In the genomic region with DNA sequence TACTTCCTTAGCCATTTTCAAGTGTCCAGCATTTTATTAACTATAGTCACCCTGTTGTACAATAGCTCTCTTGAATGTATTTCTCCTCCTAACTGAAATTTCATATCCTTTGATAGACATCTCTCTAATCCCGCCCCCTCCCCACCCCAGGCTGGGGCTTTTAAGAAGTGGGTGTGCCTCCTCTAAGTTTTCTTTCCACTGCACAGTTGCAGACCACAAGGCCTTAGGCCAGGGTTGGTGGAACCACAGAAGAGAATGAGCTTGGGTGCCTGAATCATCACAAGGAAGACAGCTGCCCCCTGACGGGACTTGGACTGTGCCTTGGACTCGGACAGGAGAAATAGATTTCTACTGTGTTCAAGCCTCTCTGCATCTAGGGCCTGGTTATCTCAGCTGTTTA, we compare ENCODE assay signal across 16 cellular contexts.
A peak's percentile ranks its signal among the peaks of the same experiment; 100 is the strongest.
DNase-seq lines count a peak whose midpoint lies in the region; ATAC-seq and TF ChIP-seq lines count a peak whose summit lies in the region.
"Had no signal": no experiment of that assay in that cellular context is flagged by ENCODE, and none has a peak within 500 bp of the region (broad histone marks: within the 10 kb centered on the region; RNA-seq: fewer than 3 reads in every experiment).

No MANE protein-coding gene starts in this region.

- peaks cover 9% of the 10 kb centered on the region for H3K27me3 Mint-ChIP-seq in activated CD8-positive, alpha-beta T cell treated with anti-CD3 and anti-CD28 coated beads, Interleukin-2, amount 10 ng/mL, durations not matched to agents 7 days and 5 days (ENCODE audit: low read depth)

- peaks cover 19% of the 10 kb centered on the region for H3K4me1 Mint-ChIP-seq in activated CD8-positive, alpha-beta T cell treated with anti-CD3 and anti-CD28 coated beads, Interleukin-2, amount 10 ng/mL, durations not matched to agents 7 days and 5 days (ENCODE audit: low read depth)

- H3K27me3 ChIP-seq in left lung = no peaks in the 10 kb centered on the region
- H3K27me3 ChIP-seq in testis = no peaks in the 10 kb centered on the region
- H3K27me3 ChIP-seq: adrenal gland; BLaER1 treated with 17β-estradiol and CSF1 and Interleukin-3, amounts not matched to agents 10 nM and 100 nM; gastrocnemius medialis; suprapubic skin had no signal

- H3K9me3 ChIP-seq in left lung (no peaks in the 10 kb centered on the region), testis (no peaks in the 10 kb centered on the region)
- H3K9me3 ChIP-seq: adrenal gland; BLaER1 treated with 17β-estradiol and CSF1 and Interleukin-3, amounts not matched to agents 10 nM and 100 nM; gastrocnemius medialis; suprapubic skin had no signal

- H3K4me3 Mint-ChIP-seq in activated CD8-positive, alpha-beta T cell treated with anti-CD3 and anti-CD28 coated beads, Interleukin-2, amount 10 ng/mL, durations not matched to agents 7 days and 5 days = no peak overlapping the region
- H3K4me3 Mint-ChIP-seq: nephron progenitor cell had no signal

- TF ChIP-seq CTCF in left lung (IDR thresholded peaks at IDR 0.05) (no peak), testis (IDR thresholded peaks at IDR 0.05) (no peak)

- 78 to 95% methylated on average over 3 of the region's 3 CpGs for WGBS in testis, 2 donors

- POLR2A ChIA-PET in activated CD8-positive, alpha-beta T cell treated with anti-CD3 and anti-CD28 coated beads, Interleukin-2, amount 10 ng/mL, durations not matched to agents 7 days and 5 days (lab: Charles Lee) = no interaction called here

- H3K4me3 ChIP-seq in left lung (no peak overlapping the region), testis (no peak overlapping the region)
- H3K4me3 ChIP-seq: adrenal gland; BLaER1 treated with 17β-estradiol and CSF1 and Interleukin-3, amounts not matched to agents 10 nM and 100 nM; gastrocnemius medialis; suprapubic skin had no signal

- H3K4me1 ChIP-seq in left lung = peaks cover 0 to 3% of the 10 kb centered on the region in 2 donors
- H3K4me1 ChIP-seq in testis = no peaks in the 10 kb centered on the region
- H3K4me1 ChIP-seq: adrenal gland had no signal

- no peaks in the 10 kb centered on the region for H3K36me3 Mint-ChIP-seq in activated CD8-positive, alpha-beta T cell treated with anti-CD3 and anti-CD28 coated beads, Interleukin-2, amount 10 ng/mL, durations not matched to agents 7 days and 5 days (ENCODE audit: low read depth)

- H3K27ac ChIP-seq in left lung = no peak overlapping the region
- H3K27ac ChIP-seq in testis = no peak overlapping the region
- H3K27ac ChIP-seq: adrenal gland; BLaER1 treated with 17β-estradiol and CSF1 and Interleukin-3, amounts not matched to agents 10 nM and 100 nM; gastrocnemius medialis; HL-60; KMS-11; suprapubic skin had no signal

- ATAC-seq in activated CD8-positive, alpha-beta T cell treated with anti-CD3 and anti-CD28 coated beads, Interleukin-2, amount 10 ng/mL, durations not matched to agents 7 days and 5 days = peak; percentile 71
- ATAC-seq in left lung (peak; percentile 67), GM19324 (IDR thresholded peaks at IDR 0.05; ENCODE audit: low FRiP score, unreplicated experiment) (no peak)

- no peak for TF ChIP-seq POLR2A in testis (IDR thresholded peaks at IDR 0.05)

- peak; percentile 20 for DNase-seq in EH (ENCODE audit: low read depth)
- peak; percentile 67 for DNase-seq in LHCN-M2 (ENCODE audit: low read depth)
- DNase-seq in activated CD8-positive, alpha-beta T cell treated with anti-CD3 and anti-CD28 coated beads, Interleukin-2, amount 10 ng/mL, durations not matched to agents 7 days and 5 days = peak; percentile 48
- no peak for DNase-seq in left lung
- no peak for DNase-seq in occipital lobe (lab: John Stamatoyannopoulos, UW)
- no peak for DNase-seq in testis
- DNase-seq: adrenal gland, gastrocnemius medialis, NCI-H1694, NCI-H510A treated with DMSO at 0.1 percent for 48 hours, nephron progenitor cell had no signal

- no peak overlapping the region for H3K27ac Mint-ChIP-seq in activated CD8-positive, alpha-beta T cell treated with anti-CD3 and anti-CD28 coated beads, Interleukin-2, amount 10 ng/mL, durations not matched to agents 7 days and 5 days

- H3K36me3 ChIP-seq in left lung = no peaks in the 10 kb centered on the region
- H3K36me3 ChIP-seq in testis (ENCODE audit: low read depth, missing control alignments) = no peaks in the 10 kb centered on the region
- H3K36me3 ChIP-seq: adrenal gland; BLaER1 treated with 17β-estradiol and CSF1 and Interleukin-3, amounts not matched to agents 10 nM and 100 nM; gastrocnemius medialis; suprapubic skin had no signal

- intact Hi-C loops in left lung (cut with DNase I) = no loop called here
- intact Hi-C loops in testis (cut with DNase I; ENCODE audit: low total_unique reads) = no loop called here

- H3K9me3 Mint-ChIP-seq in activated CD8-positive, alpha-beta T cell treated with anti-CD3 and anti-CD28 coated beads, Interleukin-2, amount 10 ng/mL, durations not matched to agents 7 days and 5 days (ENCODE audit: insufficient read depth) = no peaks in the 10 kb centered on the region
- H3K9me3 Mint-ChIP-seq: nephron progenitor cell had no signal

- CTCF ChIA-PET in activated CD8-positive, alpha-beta T cell treated with anti-CD3 and anti-CD28 coated beads, Interleukin-2, amount 10 ng/mL, durations not matched to agents 7 days and 5 days (lab: Charles Lee) = interaction anchor here (1.1 to 1.7 kb wide), 2 partner anchors 124 to 360 kb away, joined by 4 to 6 read pairs; a partner anchor contains a TSS

Comparison
In these comparisons a context has a peak if more than half of its experiments do, and no peak if none do; other contexts are left out.
1. DNase-seq: peak in EH (single experiment), LHCN-M2 (single experiment) and activated CD8-positive, alpha-beta T cell treated with anti-CD3 and anti-CD28 coated beads, Interleukin-2, amount 10 ng/mL, durations not matched to agents 7 days and 5 days (single experiment); none in left lung (0 of 2), occipital lobe (single experiment) and testis (single experiment).